ENCODE assay signal across 9 cellular contexts in genomic region chr10:122495406-122496340, GRCh38. TPM values are rescaled to one million over a fixed set of nuclear protein-coding genes. Genes with fewer than 3 reads are reported as not detected.
A peak's percentile ranks its signal among the peaks of the same experiment; 100 is the strongest.
DNase-seq lines count a peak whose midpoint lies in the region; ATAC-seq and TF ChIP-seq lines count a peak whose summit lies in the region.
"Had no signal": no experiment of that assay in that cellular context is flagged by ENCODE, and none has a peak within 500 bp of the region (broad histone marks: within the 10 kb centered on the region; RNA-seq: fewer than 3 reads in every experiment).

No MANE protein-coding gene starts in this region.

- peak overlapping the region in 6 of 10 donors; percentile 13 to 67 (median 60) for H3K4me3 Mint-ChIP-seq in naive thymus-derived CD4-positive, alpha-beta T cell

- H3K4me3 ChIP-seq in dorsolateral prefrontal cortex = no peak overlapping the region
- no peak overlapping the region for H3K4me3 ChIP-seq in naive thymus-derived CD4-positive, alpha-beta T cell (ENCODE audit: low read length)

- H3K9me3 Mint-ChIP-seq in naive thymus-derived CD4-positive, alpha-beta T cell = no peaks in the 10 kb centered on the region

- POLR2A ChIA-PET in naive thymus-derived CD4-positive, alpha-beta T cell (lab: Charles Lee) = no interaction called here

- no peaks in the 10 kb centered on the region for H3K27me3 ChIP-seq in dorsolateral prefrontal cortex
- no peaks in the 10 kb centered on the region for H3K27me3 ChIP-seq in naive thymus-derived CD4-positive, alpha-beta T cell (ENCODE audit: control insufficient read depth in 2 of 2, insufficient read depth in 2 of 2, low read length in 2 of 2)

- H3K27ac Mint-ChIP-seq in naive thymus-derived CD4-positive, alpha-beta T cell = peak overlapping the region in 2 of 9 donors; percentile 21 to 71

- H3K4me1 ChIP-seq in naive thymus-derived CD4-positive, alpha-beta T cell (ENCODE audit: control insufficient read depth in 2 of 2, insufficient read depth in 2 of 2, low read length in 2 of 2) = peaks cover 0 to 15% of the 10 kb centered on the region in 2 donors

- CTCF ChIA-PET in naive thymus-derived CD4-positive, alpha-beta T cell (lab: Charles Lee) = interaction anchor here (1.2 to 1.7 kb wide), 2 partner anchors 60 to 70 kb away, joined by 4 to 6 read pairs; no protein-coding TSS in a partner anchor

- H3K4me1 Mint-ChIP-seq in naive thymus-derived CD4-positive, alpha-beta T cell = peaks cover 4 to 16% (median 11%) of the 10 kb centered on the region in 7 donors

- peak overlapping the region in 58 of 59 donors; percentile 17 to 99 (median 78) for H3K27ac ChIP-seq in dorsolateral prefrontal cortex
- no peak overlapping the region for H3K27ac ChIP-seq in naive thymus-derived CD4-positive, alpha-beta T cell (ENCODE audit: low read depth, low read length)

- peak; percentile 56 for DNase-seq in DMS53 treated with DMSO at 0.1 percent for 48 hours (lab: John Stamatoyannopoulos, UW; ENCODE audit: unreplicated experiment)
- peak; percentile 8 for DNase-seq in NCI-H69 (lab: John Stamatoyannopoulos, UW)
- DNase-seq in dorsolateral prefrontal cortex = peak in 2 of 10 donors; percentile 33 to 41
- peak in 1 of 9 donors; percentile 6 for DNase-seq in naive thymus-derived CD4-positive, alpha-beta T cell
- DNase-seq in hepatic stellate cell (ENCODE audit: low spot score) = no peak
- DNase-seq in erythroblast (lab: John Stamatoyannopoulos, UW) = no peak
- DNase-seq: NCI-H2171 had no signal

- intact Hi-C loops in dorsolateral prefrontal cortex (cut with DNase I) = no loop called here
- intact Hi-C loops in naive thymus-derived CD4-positive, alpha-beta T cell (cut with micrococcal nuclease) = loop anchor here in 1 of 2 donors (1.0 kb wide), 1 partner anchor 70 kb away; no protein-coding TSS in a partner anchor

- no peaks in the 10 kb centered on the region for H3K9me3 ChIP-seq in naive thymus-derived CD4-positive, alpha-beta T cell (ENCODE audit: control insufficient read depth in 2 of 3, low read length in 3 of 3)

- TF ChIP-seq POLR2A in erythroblast (IDR thresholded peaks at IDR 0.05; ENCODE audit: low read length) = no peak

- no peaks in the 10 kb centered on the region for H3K36me3 Mint-ChIP-seq in naive thymus-derived CD4-positive, alpha-beta T cell

- H3K36me3 ChIP-seq in naive thymus-derived CD4-positive, alpha-beta T cell (ENCODE audit: control insufficient read depth in 2 of 3, insufficient read depth in 3 of 3, low read length in 3 of 3) = no peaks in the 10 kb centered on the region

- no peak for ATAC-seq in naive thymus-derived CD4-positive, alpha-beta T cell
- ATAC-seq in HG03565 (IDR thresholded peaks at IDR 0.05; ENCODE audit: unreplicated experiment) (no peak), HG03469 (IDR thresholded peaks at IDR 0.05; ENCODE audit: unreplicated experiment) (no peak)

- peaks cover 0 to 19% (median 4%) of the 10 kb centered on the region in 5 donors for H3K27me3 Mint-ChIP-seq in naive thymus-derived CD4-positive, alpha-beta T cell

- no peak for TF ChIP-seq CTCF in dorsolateral prefrontal cortex (IDR thresholded peaks at IDR 0.05 in 54 of 56, conservative IDR thresholded peaks at IDR 0.05 in 2 of 56; ENCODE audit: low read depth in 1 of 56, partially characterized antibody in 56 of 56)

RNA-seq across cellular contexts. Expression of gene HTRA1, which starts 34.3 kb away (rescaled TPM):
- 100 to 1,000 TPM; 154 to 492 (median 263) TPM for total RNA-seq in dorsolateral prefrontal cortex
- under 1 TPM in 4 of 5 experiments, not detected in 1; 0.22 to 0.64 (median 0.40) TPM for total RNA-seq in naive thymus-derived CD4-positive, alpha-beta T cell
- not detected for polyA plus RNA-seq in naive thymus-derived CD4-positive, alpha-beta T cell

RNA-seq across cellular contexts. Expression of gene ARMS2, which starts 41.2 kb away (rescaled TPM):
- total RNA-seq in dorsolateral prefrontal cortex = 1 to 10 TPM in 1 of 120 experiments, under 1 TPM in 8, not detected in 111; 0.63 to 2.1 (median 0.83) TPM
- not detected for total RNA-seq in naive thymus-derived CD4-positive, alpha-beta T cell
- polyA plus RNA-seq in naive thymus-derived CD4-positive, alpha-beta T cell = not detected

Comparison
In these comparisons a context has a peak if more than half of its experiments do, and no peak if none do; other contexts are left out.
1. DNase-seq: peak in DMS53 treated with DMSO at 0.1 percent for 48 hours (single experiment) and NCI-H69 (single experiment); none in hepatic stellate cell (single experiment) and erythroblast (0 of 2).
2. RNA of gene HTRA1, which starts 34.3 kb away (total RNA-seq): 154 to 492 TPM in dorsolateral prefrontal cortex; 0.22 to 0.64 TPM in naive thymus-derived CD4-positive, alpha-beta T cell; every median in the first group is over 10 times any median in the second.